Comparison of ENCODE assay signal across 21 cellular contexts in the genomic region with DNA sequence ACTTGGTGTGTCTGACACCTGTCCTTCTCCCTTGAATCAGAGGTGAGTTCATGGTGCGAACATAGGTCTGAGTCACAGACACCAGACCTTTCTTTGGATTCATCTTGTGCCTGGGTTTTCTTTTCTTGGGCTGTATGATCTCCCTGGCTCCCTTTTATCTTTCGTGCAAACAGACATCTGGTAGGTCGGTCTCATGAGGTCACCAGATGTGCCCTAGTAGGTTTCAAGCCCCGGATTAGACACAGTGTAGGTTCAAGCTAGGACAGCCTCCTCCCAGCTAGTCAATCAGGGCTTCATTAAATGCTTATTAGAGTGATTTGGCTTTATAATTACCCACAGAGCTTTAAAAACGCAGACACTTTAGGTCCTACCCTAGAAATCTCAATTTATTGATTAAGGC.
"Had no signal": no experiment of that assay in that cellular context is flagged by ENCODE, and none has a peak within 500 bp of the region (broad histone marks: within the 10 kb centered on the region; RNA-seq: fewer than 3 reads in every experiment).

No MANE protein-coding gene starts in this region.

- H3K27ac ChIP-seq: cardiac muscle cell, gastroesophageal sphincter, neural progenitor cell, spleen, testis had no signal

- DNase-seq: activated CD4-positive, alpha-beta T cell treated with anti-CD3 and anti-CD28 coated beads for 4 hours; activated CD4-positive, alpha-beta T cell treated with anti-CD3 and anti-CD28 coated beads, Interleukin-2, amount 50 U/mL, for 48 hours; activated CD4-positive, CD25-positive, alpha-beta regulatory T cell; activated naive CD4-positive, alpha-beta T cell treated with anti-CD3 and anti-CD28 coated beads, Interleukin-2, amount 50 U/mL, for 16 hours; activated naive CD8-positive, alpha-beta T cell treated with anti-CD3 and anti-CD28 coated beads, Interleukin-2, amount 50 U/mL, for 24 hours; activated T-cell treated with anti-CD3 and anti-CD28 coated beads, Interleukin-2, amount 50 U/mL, for 48 hours; cortex of kidney; head of caudate nucleus; hypothalamus; left ventricle myocardium superior; mammary epithelial cell; naive thymus-derived CD8-positive, alpha-beta T cell; spleen; stimulated activated CD4-positive, alpha-beta T cell treated with anti-CD3 and anti-CD28 coated beads, Interleukin-4, amount 100 ng/mL, for 1 hour; stimulated activated naive CD4-positive, alpha-beta T cell; T-helper 17 cell; testis; trophoblast cell had no signal

- H3K27me3 ChIP-seq: cardiac muscle cell, gastroesophageal sphincter, neural progenitor cell, spleen, testis had no signal

- ATAC-seq: activated naive CD8-positive, alpha-beta T cell treated with anti-CD3 and anti-CD28 coated beads, Interleukin-2, amount 50 U/mL, for 24 hours; gastroesophageal sphincter; left ventricle myocardium superior; naive thymus-derived CD8-positive, alpha-beta T cell; T-helper 17 cell had no signal

- H3K9me3 ChIP-seq: gastroesophageal sphincter, testis had no signal

- H3K36me3 ChIP-seq: cardiac muscle cell, gastroesophageal sphincter, neural progenitor cell, spleen had no signal

- H3K4me1 ChIP-seq: gastroesophageal sphincter, neural progenitor cell, spleen, testis had no signal

- H3K4me3 ChIP-seq: cardiac muscle cell, gastroesophageal sphincter, neural progenitor cell, spleen, testis had no signal
